ENCODE assay signal across 30 cellular contexts in the genomic region with DNA sequence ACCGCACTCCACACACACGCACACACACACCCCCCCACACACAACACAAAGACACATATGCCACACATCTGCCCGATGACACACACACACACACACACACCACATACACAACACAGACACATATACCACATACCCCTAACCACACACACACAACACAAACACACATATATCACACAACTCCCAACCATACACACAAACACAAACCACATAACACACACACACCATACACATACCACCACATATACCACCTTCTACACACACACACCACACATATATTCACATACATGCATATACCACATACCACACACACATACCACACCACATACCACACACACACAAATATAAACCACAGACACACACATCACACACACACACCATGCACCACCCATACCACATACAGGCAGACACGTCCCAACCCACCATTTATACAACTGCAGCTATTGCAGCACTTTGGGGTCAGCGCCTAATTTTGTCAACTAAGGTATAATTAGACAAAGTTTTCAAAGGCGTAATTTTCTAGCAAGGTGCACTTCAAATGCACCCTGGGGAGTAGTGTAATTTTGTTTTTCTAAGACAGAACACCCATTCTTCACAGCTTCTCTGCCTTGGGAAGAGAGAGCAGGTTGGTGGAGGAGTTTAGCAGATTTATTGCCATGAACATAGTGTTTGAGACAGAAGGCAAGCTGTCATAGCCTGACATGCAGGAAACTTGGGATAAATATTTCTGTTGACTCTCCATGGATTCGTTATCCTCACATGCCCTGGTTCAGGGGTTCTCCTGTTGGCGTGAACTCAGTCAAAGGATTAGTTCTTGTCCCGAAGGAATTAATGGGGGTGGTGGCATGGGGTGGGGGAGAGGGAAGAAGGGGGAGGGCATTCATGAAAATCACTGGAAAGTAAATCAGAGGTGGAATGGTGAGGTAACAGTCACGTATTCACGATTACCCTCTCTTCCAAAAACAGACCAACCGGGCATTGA.
DNase-seq lines count a peak whose midpoint lies in the region; ATAC-seq and TF ChIP-seq lines count a peak whose summit lies in the region.
"Had no signal": no experiment of that assay in that cellular context is flagged by ENCODE, and none has a peak within 500 bp of the region (broad histone marks: within the 10 kb centered on the region; RNA-seq: fewer than 3 reads in every experiment).

No MANE protein-coding gene starts in this region.

- peak overlapping the region; percentile 0 for H3K27ac Mint-ChIP-seq in CD8-positive, alpha-beta T cell
- H3K27ac Mint-ChIP-seq in endodermal cell, result no peak overlapping the region
- H3K27ac Mint-ChIP-seq: activated CD4-positive, alpha-beta T cell treated with anti-CD3 and anti-CD28 coated beads, Interleukin-2, amount 10 ng/mL, durations not matched to agents 24 days and 14 days; memory B cell; stimulated activated naive CD8-positive, alpha-beta T cell treated with anti-CD3 and anti-CD28 coated beads, Interleukin-15, Interleukin-2, amounts not matched to agents 100 ng/mL and 50 ng/mL, for 24 hours had no signal

- H3K9ac ChIP-seq in endodermal cell (ENCODE audit: extremely low read depth, low read length, poor library complexity, severe bottlenecking), result no peak overlapping the region
- H3K9ac ChIP-seq: neural progenitor cell had no signal

- peaks cover 13% of the 10 kb centered on the region for H3K4me1 Mint-ChIP-seq in CD8-positive, alpha-beta T cell (ENCODE audit: low read depth)
- H3K4me1 Mint-ChIP-seq in endodermal cell, result peaks cover 6% of the 10 kb centered on the region

- CTCF ChIA-PET in CD8-positive, alpha-beta T cell (lab: Charles Lee), result interaction anchor here (1.3 kb wide), 1 partner anchor 844 kb away, joined by 4 read pairs; no protein-coding TSS in a partner anchor

- H3K9me3 ChIP-seq in CD8-positive, alpha-beta T cell (ENCODE audit: low read length), result no peaks in the 10 kb centered on the region
- H3K9me3 ChIP-seq in endodermal cell (ENCODE audit: control insufficient read depth, low read length), result no peaks in the 10 kb centered on the region
- H3K9me3 ChIP-seq: testis, uterus had no signal

- no peak for TF ChIP-seq CTCF in CD8-positive, alpha-beta T cell (IDR thresholded peaks at IDR 0.05)
- no peak for TF ChIP-seq CTCF in endodermal cell (conservative IDR thresholded peaks at IDR 0.05)

- no peaks in the 10 kb centered on the region for H3K4me1 ChIP-seq in CD8-positive, alpha-beta T cell (ENCODE audit: insufficient read depth, low read length)
- no peaks in the 10 kb centered on the region for H3K4me1 ChIP-seq in endodermal cell (ENCODE audit: control insufficient read depth, insufficient read depth, low read length)
- H3K4me1 ChIP-seq: right atrium auricular region, testis, uterus had no signal

- WGBS in endodermal cell (ENCODE audit: insufficient coverage in 1 of 2, insufficient read length in 1 of 2), 2 experiments, result 90 to 91% methylated on average over 2 to 12 of the region's 12 CpGs

- DNase-seq in NCI-H1417 (lab: John Stamatoyannopoulos, UW) (peak in 2 of 3 experiments; percentile 38 to 79), NCI-H1417 treated with DMSO at 0.1 percent for 48 hours (lab: John Stamatoyannopoulos, UW) (no peak), NCI-H2227 (lab: John Stamatoyannopoulos, UW; ENCODE audit: unreplicated experiment) (peak; percentile 81), endodermal cell (peak; percentile 3)
- DNase-seq in CD8-positive, alpha-beta T cell, result no peak
- DNase-seq: 8988T; activated CD4-positive, alpha-beta T cell treated with anti-CD3 and anti-CD28 coated beads, Interleukin-2, amount 10 ng/mL, durations not matched to agents 24 days and 14 days; activated effector memory CD4-positive, alpha-beta T cell treated with anti-CD3 and anti-CD28 coated beads, Interleukin-2, amount 50 U/mL, for 16 hours; activated T-cell treated with anti-CD3 and anti-CD28 coated beads, Interleukin-2, amount 50 U/mL, for 1 hour; CD4-positive, CD25-positive, alpha-beta regulatory T cell; central memory CD4-positive, alpha-beta T cell; cortex of kidney; effector memory CD4-positive, alpha-beta T cell; H7; Kasumi-1; left colon; NCI-H526; SIG-M5; stimulated activated CD4-positive, alpha-beta T cell treated with anti-CD3 and anti-CD28 coated beads, Interleukin-1b, Interleukin-23, amount 100 ng/mL, for 48 hours; T-helper 9 cell; testis; uterus had no signal

- no peak overlapping the region for H3K4me3 Mint-ChIP-seq in CD8-positive, alpha-beta T cell
- H3K4me3 Mint-ChIP-seq in endodermal cell, result no peak overlapping the region
- H3K4me3 Mint-ChIP-seq: activated CD4-positive, alpha-beta T cell treated with anti-CD3 and anti-CD28 coated beads, Interleukin-2, amount 10 ng/mL, durations not matched to agents 24 days and 14 days; CD4-positive, CD25-positive, alpha-beta regulatory T cell; memory B cell; neural progenitor cell; stimulated activated naive CD8-positive, alpha-beta T cell treated with anti-CD3 and anti-CD28 coated beads, Interleukin-15, Interleukin-2, amounts not matched to agents 100 ng/mL and 50 ng/mL, for 24 hours had no signal

- no peak for ATAC-seq in CD8-positive, alpha-beta T cell
- ATAC-seq in HG02642 (IDR thresholded peaks at IDR 0.05; ENCODE audit: poor library complexity, unreplicated experiment) (no peak), GM19328 (IDR thresholded peaks at IDR 0.05; ENCODE audit: unreplicated experiment) (no peak), GM19324 (IDR thresholded peaks at IDR 0.05; ENCODE audit: low FRiP score, unreplicated experiment) (no peak)
- ATAC-seq: left colon had no signal

- H3K27ac ChIP-seq in CD8-positive, alpha-beta T cell (ENCODE audit: low read depth, low read length), result no peak overlapping the region
- H3K27ac ChIP-seq in endodermal cell (ENCODE audit: low read depth, low read length), result no peak overlapping the region
- H3K27ac ChIP-seq: HL-60, neural progenitor cell, right atrium auricular region, testis, uterus had no signal

- no peaks in the 10 kb centered on the region for H3K36me3 ChIP-seq in CD8-positive, alpha-beta T cell (ENCODE audit: insufficient read depth, low read length)
- H3K36me3 ChIP-seq in endodermal cell (ENCODE audit: control insufficient read depth, insufficient read depth, low read length), result no peaks in the 10 kb centered on the region
- H3K36me3 ChIP-seq: neural progenitor cell, right atrium auricular region, uterus had no signal

- intact Hi-C loops in CD8-positive, alpha-beta T cell (cut with DNase I, micrococcal nuclease), result no loop called here

- H3K27me3 ChIP-seq in CD8-positive, alpha-beta T cell (ENCODE audit: insufficient read depth, low read length), result no peaks in the 10 kb centered on the region
- no peaks in the 10 kb centered on the region for H3K27me3 ChIP-seq in endodermal cell (ENCODE audit: control insufficient read depth, insufficient read depth, low read length, poor library complexity, severe bottlenecking)
- H3K27me3 ChIP-seq: neural progenitor cell, right atrium auricular region, testis, uterus had no signal

- POLR2A ChIA-PET in CD8-positive, alpha-beta T cell (lab: Charles Lee), result no interaction called here

- no peaks in the 10 kb centered on the region for H3K36me3 Mint-ChIP-seq in CD8-positive, alpha-beta T cell
- H3K36me3 Mint-ChIP-seq in endodermal cell (ENCODE audit: low read depth), result no peaks in the 10 kb centered on the region
- H3K36me3 Mint-ChIP-seq: neural progenitor cell had no signal

- no peaks in the 10 kb centered on the region for H3K9me3 Mint-ChIP-seq in CD8-positive, alpha-beta T cell
- no peaks in the 10 kb centered on the region for H3K9me3 Mint-ChIP-seq in endodermal cell
- H3K9me3 Mint-ChIP-seq: neural progenitor cell had no signal

- H3K4me3 ChIP-seq in CD8-positive, alpha-beta T cell (ENCODE audit: low read depth, low read length), result no peak overlapping the region
- no peak overlapping the region for H3K4me3 ChIP-seq in endodermal cell (ENCODE audit: low read length)
- H3K4me3 ChIP-seq: neural progenitor cell, right atrium auricular region, testis, uterus had no signal

- H3K27me3 Mint-ChIP-seq in CD8-positive, alpha-beta T cell (ENCODE audit: low read depth), result no peaks in the 10 kb centered on the region
- no peaks in the 10 kb centered on the region for H3K27me3 Mint-ChIP-seq in endodermal cell (ENCODE audit: insufficient read depth)
- H3K27me3 Mint-ChIP-seq: stimulated activated naive CD8-positive, alpha-beta T cell treated with anti-CD3 and anti-CD28 coated beads, Interleukin-15, Interleukin-2, amounts not matched to agents 100 ng/mL and 50 ng/mL, for 24 hours had no signal

Comparison
In these comparisons a context has a peak if more than half of its experiments do, and no peak if none do; other contexts are left out.
1. DNase-seq: peak in NCI-H1417 (2 of 3), NCI-H2227 (single experiment) and endodermal cell (single experiment); none in NCI-H1417 treated with DMSO at 0.1 percent for 48 hours (single experiment) and CD8-positive, alpha-beta T cell (0 of 7).